Comparison of ENCODE assay signal across 4 cellular contexts in genomic region chr12:89723276-89723675, GRCh38.
"Had no signal": no experiment of that assay in that cellular context is flagged by ENCODE, and none has a peak within 500 bp of the region (broad histone marks: within the 10 kb centered on the region; RNA-seq: fewer than 3 reads in every experiment).

No MANE protein-coding gene starts in this region.

- H3K4me3 ChIP-seq: GM12878 had no signal

- ATAC-seq: GM12878 had no signal

- FAIRE-seq: GM12891 had no signal

- DNase-seq: GDM1, GF-D8 had no signal
